ENCODE assay signal across 15 cellular contexts in genomic region chr21:27268290-27268689, GRCh38.
A peak's percentile ranks its signal among the peaks of the same experiment; 100 is the strongest.
DNase-seq lines count a peak whose midpoint lies in the region; ATAC-seq lines count a peak whose summit lies in the region.
"Had no signal": no experiment of that assay in that cellular context is flagged by ENCODE, and none has a peak within 500 bp of the region (broad histone marks: within the 10 kb centered on the region; RNA-seq: fewer than 3 reads in every experiment).

No MANE protein-coding gene starts in this region.

- peak; percentile 25 for DNase-seq in COLO829 (ENCODE audit: low spot score)
- DNase-seq in LHCN-M2 (ENCODE audit: low read depth) = peak; percentile 75
- DNase-seq in fibroblast of peridontal ligament (ENCODE audit: extremely low read depth) = peak; percentile 36
- DNase-seq in renal cortical epithelial cell (ENCODE audit: low read depth) = peak; percentile 68
- DNase-seq in immature natural killer cell = no peak
- DNase-seq: activated CD4-positive, alpha-beta T cell treated with anti-CD3 and anti-CD28 coated beads, Interleukin-2, amount 10 ng/mL, durations not matched to agents 24 days and 14 days; activated CD8-positive, alpha-beta memory T cell treated with anti-CD3 and anti-CD28 coated beads, Interleukin-2, amount 50 U/mL, for 48 hours; head of caudate nucleus; NCI-H1694; NCI-H446 had no signal

- no peaks in the 10 kb centered on the region for H3K4me1 Mint-ChIP-seq in immature natural killer cell
- H3K4me1 Mint-ChIP-seq: activated CD4-positive, alpha-beta T cell treated with anti-CD3 and anti-CD28 coated beads, Interleukin-2, amount 10 ng/mL, durations not matched to agents 24 days and 14 days; B cell had no signal

- peaks cover 0 to 13% (median 8%) of the 10 kb centered on the region in 6 donors for H3K9me3 Mint-ChIP-seq in immature natural killer cell
- H3K9me3 Mint-ChIP-seq: activated CD4-positive, alpha-beta T cell treated with anti-CD3 and anti-CD28 coated beads, Interleukin-2, amount 10 ng/mL, durations not matched to agents 24 days and 14 days; dendritic cell treated with granulocyte-macrophage colony-stimulating factor and Interleukin-4, amounts not matched to agents 40 ng/mL and 50 ng/mL, for 4 days had no signal

- peaks cover 0 to 1% (median 0%) of the 10 kb centered on the region in 3 donors for H3K27me3 Mint-ChIP-seq in immature natural killer cell (ENCODE audit: low read depth in 3 of 3)
- H3K27me3 Mint-ChIP-seq: activated CD4-positive, alpha-beta T cell treated with anti-CD3 and anti-CD28 coated beads, Interleukin-2, amount 10 ng/mL, durations not matched to agents 24 days and 14 days; B cell; dendritic cell treated with granulocyte-macrophage colony-stimulating factor and Interleukin-4, amounts not matched to agents 40 ng/mL and 50 ng/mL, for 4 days had no signal

- ATAC-seq in GM18868 (IDR thresholded peaks at IDR 0.05; ENCODE audit: unreplicated experiment) = no peak
- no peak for ATAC-seq in HG03469 (IDR thresholded peaks at IDR 0.05; ENCODE audit: unreplicated experiment)
- no peak for ATAC-seq in GM21528 (IDR thresholded peaks at IDR 0.05; ENCODE audit: low FRiP score, unreplicated experiment)

- no peak overlapping the region for H3K4me3 Mint-ChIP-seq in immature natural killer cell
- H3K4me3 Mint-ChIP-seq: activated CD4-positive, alpha-beta T cell treated with anti-CD3 and anti-CD28 coated beads, Interleukin-2, amount 10 ng/mL, durations not matched to agents 24 days and 14 days; B cell; dendritic cell treated with granulocyte-macrophage colony-stimulating factor and Interleukin-4, amounts not matched to agents 40 ng/mL and 50 ng/mL, for 4 days had no signal

- no peaks in the 10 kb centered on the region for H3K36me3 Mint-ChIP-seq in immature natural killer cell

- H3K27ac Mint-ChIP-seq in immature natural killer cell = no peak overlapping the region
- H3K27ac Mint-ChIP-seq: activated CD4-positive, alpha-beta T cell treated with anti-CD3 and anti-CD28 coated beads, Interleukin-2, amount 10 ng/mL, durations not matched to agents 24 days and 14 days; B cell; dendritic cell treated with granulocyte-macrophage colony-stimulating factor and Interleukin-4, amounts not matched to agents 40 ng/mL and 50 ng/mL, for 4 days had no signal

Comparison
In these comparisons a context has a peak if more than half of its experiments do, and no peak if none do; other contexts are left out.
1. DNase-seq: peak in COLO829 (single experiment), LHCN-M2 (single experiment), fibroblast of peridontal ligament (single experiment) and renal cortical epithelial cell (single experiment); none in immature natural killer cell (0 of 3).